ENCODE assay signal across 9 cellular contexts in genomic region chrX:49271341-49271740, GRCh38. TPM values are rescaled to one million over a fixed set of nuclear protein-coding genes. Genes with fewer than 3 reads are reported as not detected.
A peak's percentile ranks its signal among the peaks of the same experiment; 100 is the strongest.
DNase-seq lines count a peak whose midpoint lies in the region; ATAC-seq and TF ChIP-seq lines count a peak whose summit lies in the region.
"Had no signal": no experiment of that assay in that cellular context is flagged by ENCODE, and none has a peak within 500 bp of the region (broad histone marks: within the 10 kb centered on the region; RNA-seq: fewer than 3 reads in every experiment).

No MANE protein-coding gene starts in this region.

- H2AFZ ChIP-seq in GM23338, result no peak overlapping the region

- H3K4me1 ChIP-seq in GM23338 (ENCODE audit: insufficient read depth), result peaks cover 3% of the 10 kb centered on the region; the same call in 1 of the 2 replicates

- H3K36me3 ChIP-seq in GM23338 (ENCODE audit: insufficient read depth), result no peaks in the 10 kb centered on the region

- H3K27ac Mint-ChIP-seq in GM23338 (peak overlapping the region; percentile 86), nephron (peak overlapping the region in 2 of 3 experiments; percentile 81 to 87)
- H3K27ac Mint-ChIP-seq in activated CD8-positive, alpha-beta T cell treated with anti-CD3 and anti-CD28 coated beads for 36 hours, result peak overlapping the region; percentile 99

- TF ChIP-seq CTCF in GM23338 (conservative IDR thresholded peaks at IDR 0.05; ENCODE audit: low read depth in 2 of 2) (no peak), nephron (IDR thresholded peaks at IDR 0.05; ENCODE audit: unreplicated experiment in 3 of 3) (no peak)
- no peak for TF ChIP-seq CTCF in activated CD8-positive, alpha-beta T cell treated with anti-CD3 and anti-CD28 coated beads for 36 hours (IDR thresholded peaks at IDR 0.05)

- no peak overlapping the region for H3K27ac ChIP-seq in GM23338 (ENCODE audit: low read depth)

- DNase-seq in GM23338 (ENCODE audit: low spot score) (no peak), amniotic stem cell (lab: John Stamatoyannopoulos, UW) (no peak), SHP77 treated with DMSO at 0.1 percent for 48 hours (lab: John Stamatoyannopoulos, UW) (no peak)
- DNase-seq in activated CD8-positive, alpha-beta T cell treated with anti-CD3 and anti-CD28 coated beads for 36 hours, result peak; percentile 35
- DNase-seq in stimulated activated CD4-positive, alpha-beta T cell treated with anti-CD3 and anti-CD28 coated beads, Interleukin-12 subunit alpha, Interleukin-12 subunit beta, amount 100 ng/mL, for 4 hours, result no peak
- DNase-seq: MV-4-11 had no signal

- peak overlapping the region; percentile 62; the same call in 1 of the 2 replicates for H3K4me3 ChIP-seq in GM23338

- H3K4me2 ChIP-seq in GM23338, result peak overlapping the region; percentile 68; the same call in 1 of the 2 replicates

- ATAC-seq in GM23338, result no peak
- no peak for ATAC-seq in activated CD8-positive, alpha-beta T cell treated with anti-CD3 and anti-CD28 coated beads for 36 hours

- no peaks in the 10 kb centered on the region for H3K27me3 ChIP-seq in GM23338 (ENCODE audit: insufficient read depth)

- H3K4me1 Mint-ChIP-seq in GM23338 (peaks cover 34% of the 10 kb centered on the region), nephron (peaks cover 32% of the 10 kb centered on the region)
- H3K4me1 Mint-ChIP-seq in activated CD8-positive, alpha-beta T cell treated with anti-CD3 and anti-CD28 coated beads for 36 hours (ENCODE audit: low read depth), result peaks cover 62% of the 10 kb centered on the region

- peaks cover 29% of the 10 kb centered on the region for H3K79me2 ChIP-seq in GM23338 (replicated peaks; ENCODE audit: insufficient read depth)

- H3K27me3 Mint-ChIP-seq in GM23338 (ENCODE audit: insufficient read depth, low read depth, poor library complexity) (peaks cover 10% of the 10 kb centered on the region), nephron (ENCODE audit: low read depth) (no peaks in the 10 kb centered on the region)
- H3K27me3 Mint-ChIP-seq in activated CD8-positive, alpha-beta T cell treated with anti-CD3 and anti-CD28 coated beads for 36 hours, result no peaks in the 10 kb centered on the region

- no peaks in the 10 kb centered on the region; the same call in 1 of the 2 replicates for H4K20me1 ChIP-seq in GM23338 (replicated peaks; ENCODE audit: insufficient read depth)

- H3K4me3 Mint-ChIP-seq in GM23338, result peak overlapping the region; percentile 66
- peak overlapping the region; percentile 74 for H3K4me3 Mint-ChIP-seq in activated CD8-positive, alpha-beta T cell treated with anti-CD3 and anti-CD28 coated beads for 36 hours
- peak overlapping the region; percentile 67 to 79 (median 74) for H3K4me3 Mint-ChIP-seq in nephron

- intact Hi-C loops in activated CD8-positive, alpha-beta T cell treated with anti-CD3 and anti-CD28 coated beads for 36 hours (cut with micrococcal nuclease), result loop anchor here (5.0 kb wide), 1 partner anchor 79 kb away; no protein-coding TSS in a partner anchor

- CTCF ChIA-PET in activated CD8-positive, alpha-beta T cell treated with anti-CD3 and anti-CD28 coated beads for 36 hours (lab: Charles Lee), result interaction anchor here (1.5 kb wide), 1 partner anchor 8 kb away, joined by 4 read pairs; the partner anchor contains the start of gene FOXP3

- H3K9me3 Mint-ChIP-seq in GM23338 (no peaks in the 10 kb centered on the region; the same call in 1 of the 3 replicates), nephron (peaks cover 2% of the 10 kb centered on the region)
- H3K9me3 Mint-ChIP-seq in activated CD8-positive, alpha-beta T cell treated with anti-CD3 and anti-CD28 coated beads for 36 hours, result no peaks in the 10 kb centered on the region

- peaks cover 23% of the 10 kb centered on the region for H3K36me3 Mint-ChIP-seq in GM23338 (ENCODE audit: low read depth)
- H3K36me3 Mint-ChIP-seq in activated CD8-positive, alpha-beta T cell treated with anti-CD3 and anti-CD28 coated beads for 36 hours (ENCODE audit: low read depth), result peaks cover 23% of the 10 kb centered on the region
- H3K36me3 Mint-ChIP-seq in nephron (ENCODE audit: low read depth), result peaks cover 14% of the 10 kb centered on the region

- H3F3A ChIP-seq in GM23338 (replicated peaks; ENCODE audit: low read depth), result no peaks in the 10 kb centered on the region

- no peaks in the 10 kb centered on the region for H3K9me2 ChIP-seq in GM23338 (ENCODE audit: insufficient read depth)

- POLR2A ChIA-PET in activated CD8-positive, alpha-beta T cell treated with anti-CD3 and anti-CD28 coated beads for 36 hours (lab: Charles Lee), result no interaction called here

TF ChIP-seq in GM23338, 12 proteins besides CTCF, POLR2A, EP300 and RAD21:
- TF ChIP-seq STAT1 (IDR thresholded peaks at IDR 0.05; ENCODE audit: unreplicated experiment) (no peak), ZNF331 (CRISPR knock-in tag; IDR thresholded peaks at IDR 0.05; ENCODE audit: low read depth) (no peak), ETS1 (IDR thresholded peaks at IDR 0.05) (no peak), EZH2 (IDR thresholded peaks at IDR 0.05; ENCODE audit: low read depth, unreplicated experiment) (no peak), ZNF114 (CRISPR knock-in tag; IDR thresholded peaks at IDR 0.05) (no peak), NANOG (IDR thresholded peaks at IDR 0.05; ENCODE audit: borderline replicate concordance) (no peak), POLR2AphosphoS5 (IDR thresholded peaks at IDR 0.05; ENCODE audit: low read depth) (no peak), EZH2phosphoT487 (IDR thresholded peaks at IDR 0.05; ENCODE audit: unreplicated experiment) (no peak)

RNA-seq across cellular contexts. Expression of gene PPP1R3F, which starts 1.7 kb away (rescaled TPM):
- total RNA-seq in GM23338 (2014; rRNA removed; shearing (Covaris generic)), result 9.4 and 11.3 TPM in 2 replicates
- polyA plus RNA-seq in GM23338 (2016; fragmentation: Nextera tagmentation; extraction: Ambion mirVana), result 2.2 and 3.1 TPM in 2 replicates
- 1 to 10 TPM; 4.8 to 5.4 TPM for total RNA-seq in activated CD8-positive, alpha-beta T cell treated with anti-CD3 and anti-CD28 coated beads for 36 hours

RNA-seq across cellular contexts. Expression of gene FOXP3, which starts 6.8 kb away (rescaled TPM):
- total RNA-seq in GM23338 (2014; rRNA removed; shearing (Covaris generic)), result 0.28 TPM in 1 of 2 replicates, not detected in the other
- polyA plus RNA-seq in GM23338 (2016; fragmentation: Nextera tagmentation; extraction: Ambion mirVana), result 0.11 and 0.21 TPM in 2 replicates
- 10 to 100 TPM; 22.3 to 23.5 TPM for total RNA-seq in activated CD8-positive, alpha-beta T cell treated with anti-CD3 and anti-CD28 coated beads for 36 hours

RNA-seq across cellular contexts. Expression of gene GAGE10, which starts 32.1 kb away (rescaled TPM):
- total RNA-seq in GM23338 (2014; rRNA removed; shearing (Covaris generic)), result not detected in 2 replicates
- not detected in 2 replicates for polyA plus RNA-seq in GM23338 (2016; fragmentation: Nextera tagmentation; extraction: Ambion mirVana)
- not detected for total RNA-seq in activated CD8-positive, alpha-beta T cell treated with anti-CD3 and anti-CD28 coated beads for 36 hours
- total RNA-seq: liver; T-helper 1 cell treated with Interleukin-12 subunit alpha and Interleukin-12 subunit beta and Interleukin-4 antibody, amounts not matched to agents 30 ng/mL and 1 ng/mL, for 36 hours had no signal
- polyA plus RNA-seq: liver had no signal

RNA-seq across cellular contexts. Expression of gene CCDC22, which starts 36.1 kb away (rescaled TPM):
- 9.7 and 11.6 TPM in 2 replicates for total RNA-seq in GM23338 (2014; rRNA removed; shearing (Covaris generic))
- 4.4 and 4.5 TPM in 2 replicates for polyA plus RNA-seq in GM23338 (2016; fragmentation: Nextera tagmentation; extraction: Ambion mirVana)
- 10 to 100 TPM; 27.4 to 29.9 TPM for total RNA-seq in activated CD8-positive, alpha-beta T cell treated with anti-CD3 and anti-CD28 coated beads for 36 hours

RNA-seq across cellular contexts. Expression of gene CACNA1F, which starts 38.2 kb away (rescaled TPM):
- 0.35 and 0.90 TPM in 2 replicates for total RNA-seq in GM23338 (2014; rRNA removed; shearing (Covaris generic))
- polyA plus RNA-seq in GM23338 (2016; fragmentation: Nextera tagmentation; extraction: Ambion mirVana), result 0.23 and 0.44 TPM in 2 replicates
- 1 to 10 TPM in 1 of 2 experiments, under 1 TPM in 1; 0.90 to 1.1 TPM for total RNA-seq in activated CD8-positive, alpha-beta T cell treated with anti-CD3 and anti-CD28 coated beads for 36 hours
- total RNA-seq: liver had no signal

Comparison
In these comparisons a context has a peak if more than half of its experiments do, and no peak if none do; other contexts are left out.
1. RNA of gene FOXP3, which starts 6.8 kb away (total RNA-seq): 22.3 to 23.5 TPM in activated CD8-positive, alpha-beta T cell treated with anti-CD3 and anti-CD28 coated beads for 36 hours; 0.28 TPM in GM23338; every median in the first group is over 10 times any median in the second.
2. Peak in every context shown above with its lines, with median percentiles within 50 percentile points of each other: H3K27ac Mint-ChIP-seq and H3K4me3 Mint-ChIP-seq.